8 cellular contexts compared by ENCODE assay signal in genomic region chr19:19385131-19385899, GRCh38. TPM values are rescaled to one million over a fixed set of nuclear protein-coding genes. Genes with fewer than 3 reads are reported as not detected.
DNase-seq lines count a peak whose midpoint lies in the region; ATAC-seq and TF ChIP-seq lines count a peak whose summit lies in the region.

No MANE protein-coding gene starts in this region.

- TF ChIP-seq CTCF in AG09309 (IDR thresholded peaks at IDR 0.05; ENCODE audit: control insufficient read depth, insufficient read depth, low read depth, low read length, missing control alignments) (no peak), WTC11 (IDR thresholded peaks at IDR 0.05) (no peak), cardiac fibroblast (IDR thresholded peaks at IDR 0.05; ENCODE audit: low read depth, low read length) (peak; percentile 1), smooth muscle cell (IDR thresholded peaks at IDR 0.05; ENCODE audit: borderline replicate concordance, insufficient read depth, poor library complexity, severe bottlenecking) (no peak)

- H3K36me3 ChIP-seq in smooth muscle cell (ENCODE audit: low read depth) = no peaks in the 10 kb centered on the region

- peaks cover 4% of the 10 kb centered on the region for H3F3A ChIP-seq in smooth muscle cell (ENCODE audit: low read depth)

- peak overlapping the region; percentile 96 for H3K9ac ChIP-seq in smooth muscle cell (ENCODE audit: low read depth)

- H3K4me3 ChIP-seq in AG09309 (ENCODE audit: control insufficient read depth, low read depth, low read length) = peak overlapping the region; percentile 79
- H3K4me3 ChIP-seq in cardiac fibroblast (replicated peaks in 1 of 2; ENCODE audit: low read depth in 2 of 2, low read length in 2 of 2) = peak overlapping the region; percentile 35 to 83
- peak overlapping the region; percentile 85 for H3K4me3 ChIP-seq in smooth muscle cell

- H4K20me1 ChIP-seq in smooth muscle cell (ENCODE audit: low read depth) = no peaks in the 10 kb centered on the region

- WGBS in smooth muscle cell (ENCODE audit: low lambda C conversion rate) = 2% methylated on average over 54 of the region's 75 CpGs

- H3K27me3 Mint-ChIP-seq in WTC11 (ENCODE audit: low read depth) = peaks cover 9% of the 10 kb centered on the region

- H3K4me3 Mint-ChIP-seq in WTC11 = peak overlapping the region; percentile 70

- in situ Hi-C loops in GM18951 (cut with MboI; ENCODE audit: low sequenced_read_pairs, unreplicated experiment) = no loop called here

- ATAC-seq in HG03175 (IDR thresholded peaks at IDR 0.05; ENCODE audit: unreplicated experiment) (peak; percentile 91), WTC11 (peak; percentile 97)

- peaks cover 37% of the 10 kb centered on the region for H3K4me1 Mint-ChIP-seq in WTC11

- H3K4me2 ChIP-seq in smooth muscle cell = peak overlapping the region; percentile 81

- no peaks in the 10 kb centered on the region for H3K9me3 Mint-ChIP-seq in WTC11

- peaks cover 8% of the 10 kb centered on the region for H3K4me1 ChIP-seq in smooth muscle cell (ENCODE audit: low read depth)

- 0 out of 2 replicates have a peak, but pooled peaks cover 3% of the 10 kb centered on the region for H3K36me3 Mint-ChIP-seq in WTC11

- TF ChIP-seq POLR2A in GM18951 (IDR thresholded peaks at IDR 0.05; ENCODE audit: extremely low read depth, insufficient read depth, insufficient read length) = peak; percentile 88

- H3K27ac Mint-ChIP-seq in WTC11 = peak overlapping the region; percentile 84

- no peaks in the 10 kb centered on the region for H3K27me3 ChIP-seq in smooth muscle cell (ENCODE audit: low read depth)

- peak overlapping the region; percentile 73 for H2AFZ ChIP-seq in smooth muscle cell (ENCODE audit: low read depth)

- H3K79me2 ChIP-seq in smooth muscle cell (ENCODE audit: low read depth) = peaks cover 44% of the 10 kb centered on the region

- peak; percentile 98 for DNase-seq in AG09309 (ENCODE audit: low read depth)
- DNase-seq in NCI-H2227 treated with DMSO at 0.1 percent for 48 hours (lab: John Stamatoyannopoulos, UW) = peak; percentile 93
- DNase-seq in WTC11 (ENCODE audit: low spot score) = peak; percentile 100
- peak; percentile 100 for DNase-seq in cardiac fibroblast (ENCODE audit: low read depth in 2 of 2)
- DNase-seq in iPS-NIHi7 (ENCODE audit: extremely low spot score) = peak; percentile 95
- DNase-seq in smooth muscle cell (lab: John Stamatoyannopoulos, UW; ENCODE audit: unreplicated experiment) = peak; percentile 99

- CTCF ChIA-PET in WTC11 (lab: Charles Lee) = interaction anchor here (1.0 to 1.9 kb wide), 8 partner anchors 12 to 258 kb away, joined by 3 to 16 read pairs (median 6); partner anchors contain the start of genes GATAD2A and GMIP

- POLR2A ChIA-PET in WTC11 (lab: Charles Lee) = interaction anchor here (0.5 to 1.5 kb wide), 7 partner anchors 9 to 1106 kb away, joined by 3 to 9 read pairs (median 3); partner anchors contain the start of genes GATAD2A and JUND

- H3K9me3 ChIP-seq in smooth muscle cell (replicated peaks; ENCODE audit: low read depth) = no peaks in the 10 kb centered on the region

- H3K27ac ChIP-seq in smooth muscle cell (ENCODE audit: low read depth) = peak overlapping the region; percentile 68

TF ChIP-seq in WTC11, 78 proteins besides CTCF, POLR2A, EP300 and RAD21 (continues in another document):
- TF ChIP-seq ELF4 (CRISPR knock-in tag; IDR thresholded peaks at IDR 0.05; ENCODE audit: low read depth) = no peak
- TF ChIP-seq ZNF232 (CRISPR knock-in tag; IDR thresholded peaks at IDR 0.05) = 0 out of 2 replicates have a peak, but pooled peaks have one; percentile 31
- no peak for TF ChIP-seq NFE2L1 (CRISPR knock-in tag; IDR thresholded peaks at IDR 0.05)
- no peak for TF ChIP-seq GRHL2 (CRISPR knock-in tag; IDR thresholded peaks at IDR 0.05; ENCODE audit: insufficient replicate concordance, severe bottlenecking)
- peak; percentile 97 for TF ChIP-seq ZNF423 (CRISPR knock-in tag; IDR thresholded peaks at IDR 0.05)
- TF ChIP-seq ZNF281 (CRISPR knock-in tag; IDR thresholded peaks at IDR 0.05) = peak; percentile 54; the same call in 1 of the 2 replicates
- peak; percentile 87 for TF ChIP-seq FOXP4 (CRISPR knock-in tag; IDR thresholded peaks at IDR 0.05)
- TF ChIP-seq TEAD1 (CRISPR knock-in tag; IDR thresholded peaks at IDR 0.05) = peak; percentile 30; the same call in 1 of the 2 replicates
- TF ChIP-seq MAX (CRISPR knock-in tag; IDR thresholded peaks at IDR 0.05) = peak; percentile 96
- no peak for TF ChIP-seq MLX (CRISPR knock-in tag; IDR thresholded peaks at IDR 0.05)
- TF ChIP-seq CREB1 (CRISPR knock-in tag; IDR thresholded peaks at IDR 0.05) = 0 out of 2 replicates have a peak, but pooled peaks have one; percentile 67
- peak; percentile 63; the same call in 1 of the 2 replicates for TF ChIP-seq E2F5 (CRISPR knock-in tag; IDR thresholded peaks at IDR 0.05)
- TF ChIP-seq SP1 (CRISPR knock-in tag; conservative IDR thresholded peaks at IDR 0.05) = peak; percentile 95
- TF ChIP-seq SMAD3 (CRISPR knock-in tag; IDR thresholded peaks at IDR 0.05; ENCODE audit: borderline replicate concordance) = peak; percentile 35; the same call in 1 of the 2 replicates

RNA-seq across cellular contexts. Expression of gene GATAD2A, which starts 20.2 kb away (rescaled TPM):
- total RNA-seq in WTC11 (2021) (186 to 209 TPM (median 189 TPM) in 3 replicates), smooth muscle cell (26.8 and 27.1 TPM in 2 replicates)
- polyA plus RNA-seq in smooth muscle cell = 27.0 and 38.3 TPM in 2 replicates

Comparison
In these comparisons a context has a peak if more than half of its experiments do, and no peak if none do; other contexts are left out.
1. Peak in every context shown above with its lines: DNase-seq, ATAC-seq, H3K4me3 ChIP-seq and H3K27ac ChIP-seq.